Comparison of ENCODE assay signal across 25 cellular contexts in the genomic region with DNA sequence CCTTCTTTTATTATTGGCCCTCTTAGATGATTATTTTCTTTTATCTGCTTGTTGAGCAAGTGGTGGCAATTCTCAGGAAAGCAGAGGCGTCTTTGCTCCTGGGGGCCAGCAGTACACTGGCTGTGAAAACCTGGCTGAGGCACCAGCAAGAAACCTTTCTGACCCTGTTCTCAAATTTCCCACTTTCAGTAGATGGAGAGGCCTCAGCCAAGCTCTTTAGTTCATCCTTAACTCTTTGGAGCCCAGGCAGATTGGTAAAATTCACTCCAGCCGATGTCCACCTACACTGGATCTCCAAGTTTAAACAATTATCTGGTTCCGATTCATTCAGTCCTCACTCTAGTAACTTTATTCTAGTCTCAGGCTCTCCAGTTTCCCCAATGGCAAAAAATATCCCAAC.
A peak's percentile ranks its signal among the peaks of the same experiment; 100 is the strongest.
DNase-seq lines count a peak whose midpoint lies in the region; ATAC-seq, FAIRE-seq and TF ChIP-seq lines count a peak whose summit lies in the region.
"Had no signal": no experiment of that assay in that cellular context is flagged by ENCODE, and none has a peak within 500 bp of the region (broad histone marks: within the 10 kb centered on the region; RNA-seq: fewer than 3 reads in every experiment).

No MANE protein-coding gene starts in this region.

- CTCF ChIA-PET in WTC11 (lab: Charles Lee), result no interaction called here

- 92% methylated on average over 3 of the region's 3 CpGs for WGBS in esophagus muscularis mucosa

- no peak for TF ChIP-seq EP300 in esophagus muscularis mucosa (IDR thresholded peaks at IDR 0.05)

- DNase-seq in GM23338 (ENCODE audit: low spot score), result no peak
- DNase-seq in WTC11 (ENCODE audit: low spot score), result no peak
- no peak for DNase-seq in glutamatergic neuron
- DNase-seq in nephron progenitor cell, result peak; percentile 6
- DNase-seq in HT-29 (ENCODE audit: low spot score), result no peak
- DNase-seq in esophagus muscularis mucosa (ENCODE audit: extremely low spot score), result no peak
- DNase-seq in NCI-H1930 (lab: John Stamatoyannopoulos, UW), result no peak
- no peak for DNase-seq in H54 (ENCODE audit: insufficient read length, low spot score)
- DNase-seq: 8988T; ACHN; AML-193; BE2C; CD4-positive, alpha-beta T cell; CD8-positive, alpha-beta memory T cell; DMS 273 treated with DMSO at 0.1 percent for 48 hours; DMS79; EL; GDM1; GM23248; HCEC 1CT had no signal

- peak; percentile 36; the same call in 2 of the 3 replicates for ATAC-seq in GM23338
- peak; percentile 36 for ATAC-seq in WTC11
- ATAC-seq: A549, GM12878 had no signal

- H3K4me1 Mint-ChIP-seq in GM23338, result peaks cover 31% of the 10 kb centered on the region
- peaks cover 36% of the 10 kb centered on the region for H3K4me1 Mint-ChIP-seq in WTC11
- H3K4me1 Mint-ChIP-seq in glutamatergic neuron (ENCODE audit: low read depth, unreplicated experiment), result peaks cover 22% of the 10 kb centered on the region
- H3K4me1 Mint-ChIP-seq in nephron progenitor cell, result peaks cover 29% of the 10 kb centered on the region
- H3K4me1 Mint-ChIP-seq: CD14-positive monocyte; CD8-positive, alpha-beta memory T cell had no signal

- H3K4me1 ChIP-seq in GM23338 (ENCODE audit: insufficient read depth) (peaks cover 18% of the 10 kb centered on the region), esophagus muscularis mucosa (peaks cover 0 to 19% (median 16%) of the 10 kb centered on the region in 4 donors)
- H3K4me1 ChIP-seq: A549; BLaER1 treated with 17β-estradiol and CSF1 and Interleukin-3, amounts not matched to agents 10 nM and 100 nM had no signal

- no peaks in the 10 kb centered on the region for H3F3A ChIP-seq in GM23338 (replicated peaks; ENCODE audit: low read depth)

- peak overlapping the region; percentile 29; the same call in 1 of the 2 replicates for H3K27ac Mint-ChIP-seq in GM23338
- peak overlapping the region; percentile 65 for H3K27ac Mint-ChIP-seq in WTC11
- peak overlapping the region; percentile 4 for H3K27ac Mint-ChIP-seq in glutamatergic neuron (ENCODE audit: unreplicated experiment)
- H3K27ac Mint-ChIP-seq in nephron progenitor cell, result peak overlapping the region; percentile 15
- H3K27ac Mint-ChIP-seq: CD14-positive monocyte; CD4-positive, alpha-beta T cell; CD8-positive, alpha-beta memory T cell had no signal

- H3K27ac ChIP-seq in GM23338 (ENCODE audit: low read depth) (peak overlapping the region; percentile 50; the same call in 1 of the 2 replicates), esophagus muscularis mucosa (replicated peaks in 1 of 4) (no peak overlapping the region)
- H3K27ac ChIP-seq: A549; BLaER1 treated with 17β-estradiol and CSF1 and Interleukin-3, amounts not matched to agents 10 nM and 100 nM; GM23248 had no signal

- H3K36me3 ChIP-seq in GM23338 (ENCODE audit: insufficient read depth) (no peaks in the 10 kb centered on the region), esophagus muscularis mucosa (no peaks in the 10 kb centered on the region)
- H3K36me3 ChIP-seq: BE2C; BLaER1 treated with 17β-estradiol and CSF1 and Interleukin-3, amounts not matched to agents 10 nM and 100 nM had no signal

- no peaks in the 10 kb centered on the region for H3K27me3 ChIP-seq in GM23338 (ENCODE audit: insufficient read depth)
- H3K27me3 ChIP-seq in esophagus muscularis mucosa, result no peaks in the 10 kb centered on the region
- H3K27me3 ChIP-seq: BE2C; BLaER1 treated with 17β-estradiol and CSF1 and Interleukin-3, amounts not matched to agents 10 nM and 100 nM had no signal

- H3K9me3 Mint-ChIP-seq in GM23338, result no peaks in the 10 kb centered on the region
- H3K9me3 Mint-ChIP-seq in WTC11, result no peaks in the 10 kb centered on the region
- H3K9me3 Mint-ChIP-seq in glutamatergic neuron (ENCODE audit: unreplicated experiment), result no peaks in the 10 kb centered on the region
- H3K9me3 Mint-ChIP-seq in nephron progenitor cell, result no peaks in the 10 kb centered on the region
- H3K9me3 Mint-ChIP-seq: CD8-positive, alpha-beta memory T cell had no signal

- no peak overlapping the region for H2AFZ ChIP-seq in GM23338
- H2AFZ ChIP-seq: GM23248 had no signal

- H3K36me3 Mint-ChIP-seq in GM23338 (ENCODE audit: low read depth) (no peaks in the 10 kb centered on the region), WTC11 (no peaks in the 10 kb centered on the region), glutamatergic neuron (ENCODE audit: unreplicated experiment) (no peaks in the 10 kb centered on the region), nephron progenitor cell (ENCODE audit: low read depth) (peaks cover 7% of the 10 kb centered on the region)
- H3K36me3 Mint-ChIP-seq: CD14-positive monocyte had no signal

- no peaks in the 10 kb centered on the region for H3K9me3 ChIP-seq in esophagus muscularis mucosa
- H3K9me3 ChIP-seq: A549; BE2C; BLaER1 treated with 17β-estradiol and CSF1 and Interleukin-3, amounts not matched to agents 10 nM and 100 nM had no signal

- H3K4me3 ChIP-seq in GM23338 (no peak overlapping the region), esophagus muscularis mucosa (no peak overlapping the region)
- H3K4me3 ChIP-seq: A549; BLaER1 treated with 17β-estradiol and CSF1 and Interleukin-3, amounts not matched to agents 10 nM and 100 nM; GM12878; GM23248 had no signal

- TF ChIP-seq CTCF in GM23338 (conservative IDR thresholded peaks at IDR 0.05; ENCODE audit: low read depth in 2 of 2) (no peak), WTC11 (IDR thresholded peaks at IDR 0.05) (no peak), glutamatergic neuron (IDR thresholded peaks at IDR 0.05; ENCODE audit: partially characterized antibody, unreplicated experiment) (no peak), nephron progenitor cell (IDR thresholded peaks at IDR 0.05) (no peak), esophagus muscularis mucosa (IDR thresholded peaks at IDR 0.05) (no peak)

- intact Hi-C loops in esophagus muscularis mucosa (cut with DNase I), result loop anchor here (5.0 kb wide), 1 partner anchor 33 kb away; no protein-coding TSS in a partner anchor

- peaks cover 2% of the 10 kb centered on the region for H3K27me3 Mint-ChIP-seq in GM23338 (ENCODE audit: insufficient read depth, low read depth, poor library complexity)
- H3K27me3 Mint-ChIP-seq in WTC11 (ENCODE audit: low read depth), result no peaks in the 10 kb centered on the region
- peaks cover 2% of the 10 kb centered on the region for H3K27me3 Mint-ChIP-seq in glutamatergic neuron (ENCODE audit: unreplicated experiment)
- no peaks in the 10 kb centered on the region for H3K27me3 Mint-ChIP-seq in nephron progenitor cell (ENCODE audit: low read depth, poor library complexity)
- H3K27me3 Mint-ChIP-seq: CD4-positive, alpha-beta T cell; CD8-positive, alpha-beta memory T cell had no signal

- POLR2A ChIA-PET in WTC11 (lab: Charles Lee), result no interaction called here

- no peaks in the 10 kb centered on the region for H4K20me1 ChIP-seq in GM23338 (replicated peaks; ENCODE audit: insufficient read depth)
- H4K20me1 ChIP-seq: BLaER1 treated with 17β-estradiol and CSF1 and Interleukin-3, amounts not matched to agents 10 nM and 100 nM had no signal

- H3K79me2 ChIP-seq in GM23338 (replicated peaks; ENCODE audit: insufficient read depth), result no peaks in the 10 kb centered on the region

- no peak overlapping the region for H3K4me2 ChIP-seq in GM23338
- H3K4me2 ChIP-seq: A549; BLaER1 treated with 17β-estradiol and CSF1 and Interleukin-3, amounts not matched to agents 10 nM and 100 nM had no signal

- TF ChIP-seq POLR2A in esophagus muscularis mucosa (IDR thresholded peaks at IDR 0.05; ENCODE audit: low read depth) (no peak), H54 (IDR thresholded peaks at IDR 0.05; ENCODE audit: low read depth, low read length) (no peak)

- FAIRE-seq in H54 (lab: Jason Lieb, UNC), result no peak
- FAIRE-seq: A549, GM12878, GM18507 had no signal

- H3K4me3 Mint-ChIP-seq in GM23338 (no peak overlapping the region), WTC11 (no peak overlapping the region), glutamatergic neuron (ENCODE audit: unreplicated experiment) (no peak overlapping the region), nephron progenitor cell (peak overlapping the region; percentile 50)
- H3K4me3 Mint-ChIP-seq: CD14-positive monocyte; CD4-positive, alpha-beta T cell; CD8-positive, alpha-beta memory T cell had no signal

- no peaks in the 10 kb centered on the region for H3K9me2 ChIP-seq in GM23338 (ENCODE audit: insufficient read depth)

TF ChIP-seq in GM23338, 12 proteins besides CTCF, POLR2A, EP300 and RAD21:
- TF ChIP-seq EZH2phosphoT487 (IDR thresholded peaks at IDR 0.05; ENCODE audit: unreplicated experiment), result no peak
TF ChIP-seq in GM23338: peak in this region for 0.

TF ChIP-seq in WTC11, 78 proteins besides CTCF, POLR2A, EP300 and RAD21 (continues in another document):
- TF ChIP-seq ZNF532 (CRISPR knock-in tag; IDR thresholded peaks at IDR 0.05; ENCODE audit: borderline replicate concordance), result no peak

Comparison
In these comparisons a context has a peak if more than half of its experiments do, and no peak if none do; other contexts are left out.
1. H3K27ac Mint-ChIP-seq: peak in every context shown above with its lines; median percentile 65 in WTC11; 29 in GM23338; 15 in nephron progenitor cell; 4 in glutamatergic neuron.